ENCODE assay signal across 16 cellular contexts in genomic region chr6:36751833-36752186, GRCh38. TPM values are rescaled to one million over a fixed set of nuclear protein-coding genes. Genes with fewer than 3 reads are reported as not detected.
DNase-seq lines count a peak whose midpoint lies in the region; ATAC-seq and TF ChIP-seq lines count a peak whose summit lies in the region.
"Had no signal": no experiment of that assay in that cellular context is flagged by ENCODE, and none has a peak within 500 bp of the region (broad histone marks: within the 10 kb centered on the region; RNA-seq: fewer than 3 reads in every experiment).

No MANE protein-coding gene starts in this region.

- no peaks in the 10 kb centered on the region for H3K27me3 Mint-ChIP-seq in activated CD4-positive, alpha-beta memory T cell treated with anti-CD3 and anti-CD28 coated beads, Interleukin-2, amount 10 ng/mL, durations not matched to agents 7 days and 5 days
- H3K27me3 Mint-ChIP-seq in activated CD4-positive, alpha-beta memory T cell treated with anti-CD3 and anti-CD28 coated beads for 36 hours: no peaks in the 10 kb centered on the region
- H3K27me3 Mint-ChIP-seq in CD8-positive, alpha-beta memory T cell: no peaks in the 10 kb centered on the region
- H3K27me3 Mint-ChIP-seq: naive thymus-derived CD4-positive, alpha-beta T cell had no signal

- 0 to 53% (median 49%) methylated on average over 1 of the region's 1 CpG for WGBS in spleen, 5 donors
- 0% methylated on average over 1 of the region's 1 CpG for WGBS in smooth muscle cell (ENCODE audit: low lambda C conversion rate)

- CTCF ChIA-PET in activated CD4-positive, alpha-beta memory T cell treated with anti-CD3 and anti-CD28 coated beads, Interleukin-2, amount 10 ng/mL, durations not matched to agents 7 days and 5 days (lab: Charles Lee): interaction anchor here (2.1 to 10.7 kb wide), 2 partner anchors 14 to 135 kb away, joined by 8 to 174 read pairs; no protein-coding TSS in a partner anchor
- CTCF ChIA-PET in activated CD4-positive, alpha-beta memory T cell treated with anti-CD3 and anti-CD28 coated beads for 36 hours (lab: Charles Lee): interaction anchor here (1.1 to 3.3 kb wide), 5 partner anchors 8 to 128 kb away, joined by 3 to 12 read pairs (median 5); no protein-coding TSS in a partner anchor
- CTCF ChIA-PET in CD8-positive, alpha-beta memory T cell (lab: Charles Lee): no interaction called here

- peak overlapping the region; percentile 93 for H3K27ac Mint-ChIP-seq in activated CD4-positive, alpha-beta memory T cell treated with anti-CD3 and anti-CD28 coated beads, Interleukin-2, amount 10 ng/mL, durations not matched to agents 7 days and 5 days
- no peak overlapping the region for H3K27ac Mint-ChIP-seq in activated CD4-positive, alpha-beta memory T cell treated with anti-CD3 and anti-CD28 coated beads for 36 hours
- peak overlapping the region in 3 of 8 donors; percentile 44 to 71 (median 64) for H3K27ac Mint-ChIP-seq in CD8-positive, alpha-beta memory T cell

- POLR2A ChIA-PET in activated CD4-positive, alpha-beta memory T cell treated with anti-CD3 and anti-CD28 coated beads, Interleukin-2, amount 10 ng/mL, durations not matched to agents 7 days and 5 days (lab: Charles Lee): interaction anchor here (0.6 to 1.6 kb wide), 4 partner anchors 16 to 73 kb away, joined by 3 to 4 read pairs (median 3); partner anchors contain the start of gene CDKN1A
- POLR2A ChIA-PET in activated CD4-positive, alpha-beta memory T cell treated with anti-CD3 and anti-CD28 coated beads for 36 hours (lab: Charles Lee): interaction anchor here (1.0 kb wide), 1 partner anchor 73 kb away, joined by 3 read pairs; no protein-coding TSS in a partner anchor
- POLR2A ChIA-PET in CD8-positive, alpha-beta memory T cell (lab: Charles Lee): interaction anchor here (0.5 kb wide), 1 partner anchor 8 kb away, joined by 4 read pairs; no protein-coding TSS in a partner anchor

- H3K4me2 ChIP-seq in smooth muscle cell: no peak overlapping the region

- H3K27me3 ChIP-seq in Peyer's patch (no peaks in the 10 kb centered on the region), duodenal mucosa (ENCODE audit: control insufficient read depth in 1 of 2, insufficient read depth in 2 of 2, low read length in 2 of 2) (no peaks in the 10 kb centered on the region), spleen (replicated peaks in 1 of 7) (no peaks in the 10 kb centered on the region), smooth muscle cell (ENCODE audit: low read depth) (no peaks in the 10 kb centered on the region)
- H3K27me3 ChIP-seq in CD8-positive, alpha-beta memory T cell (ENCODE audit: insufficient read depth, low read length, poor library complexity, severe bottlenecking): no peaks in the 10 kb centered on the region

- H3K9me3 ChIP-seq in Peyer's patch (peaks cover 0 to 3% (median 0%) of the 10 kb centered on the region in 4 donors), duodenal mucosa (ENCODE audit: control insufficient read depth in 1 of 2, low read length in 2 of 2) (no peaks in the 10 kb centered on the region), spleen (peaks cover 0 to 25% (median 18%) of the 10 kb centered on the region in 8 donors), smooth muscle cell (replicated peaks; ENCODE audit: low read depth) (no peaks in the 10 kb centered on the region)
- no peaks in the 10 kb centered on the region for H3K9me3 ChIP-seq in CD8-positive, alpha-beta memory T cell (ENCODE audit: low read length)

- TF ChIP-seq CTCF in Peyer's patch (IDR thresholded peaks at IDR 0.05) (no peak), spleen (IDR thresholded peaks at IDR 0.05 in 8 of 11, conservative IDR thresholded peaks at IDR 0.05 in 3 of 11) (no peak), smooth muscle cell (IDR thresholded peaks at IDR 0.05; ENCODE audit: borderline replicate concordance, insufficient read depth, poor library complexity, severe bottlenecking) (no peak)

- H3K4me3 ChIP-seq in Peyer's patch: no peak overlapping the region
- H3K4me3 ChIP-seq in duodenal mucosa (ENCODE audit: low read depth in 1 of 2, low read length in 2 of 2): no peak overlapping the region
- no peak overlapping the region for H3K4me3 ChIP-seq in spleen
- H3K4me3 ChIP-seq in CD8-positive, alpha-beta memory T cell (ENCODE audit: low read length): no peak overlapping the region
- no peak overlapping the region for H3K4me3 ChIP-seq in smooth muscle cell

- no peaks in the 10 kb centered on the region for H3K79me2 ChIP-seq in smooth muscle cell (ENCODE audit: low read depth)

- no peak for ATAC-seq in HG02884 (IDR thresholded peaks at IDR 0.05; ENCODE audit: unreplicated experiment)
- ATAC-seq: naive thymus-derived CD4-positive, alpha-beta T cell; Right ventricle myocardium inferior had no signal

- H3K9ac ChIP-seq in duodenal mucosa (ENCODE audit: low read depth in 1 of 2, low read length in 2 of 2) (peak overlapping the region; percentile 15 to 39), smooth muscle cell (ENCODE audit: low read depth) (no peak overlapping the region)

- intact Hi-C loops in activated CD4-positive, alpha-beta memory T cell treated with anti-CD3 and anti-CD28 coated beads for 36 hours (cut with micrococcal nuclease): loop anchor here (2.0 to 10.0 kb wide), 2 partner anchors 17 to 453 kb away; no protein-coding TSS in a partner anchor
- intact Hi-C loops in spleen (cut with DNase I; ENCODE audit: low total_unique reads): no loop called here

- H4K20me1 ChIP-seq in smooth muscle cell (ENCODE audit: low read depth): no peaks in the 10 kb centered on the region

- peaks cover 56% of the 10 kb centered on the region for H3K4me1 Mint-ChIP-seq in activated CD4-positive, alpha-beta memory T cell treated with anti-CD3 and anti-CD28 coated beads, Interleukin-2, amount 10 ng/mL, durations not matched to agents 7 days and 5 days
- peaks cover 51% of the 10 kb centered on the region for H3K4me1 Mint-ChIP-seq in activated CD4-positive, alpha-beta memory T cell treated with anti-CD3 and anti-CD28 coated beads for 36 hours (ENCODE audit: low read depth)
- H3K4me1 Mint-ChIP-seq in CD8-positive, alpha-beta memory T cell: peaks cover 34 to 52% (median 47%) of the 10 kb centered on the region in 3 donors

- H3K9me3 Mint-ChIP-seq in activated CD4-positive, alpha-beta memory T cell treated with anti-CD3 and anti-CD28 coated beads, Interleukin-2, amount 10 ng/mL, durations not matched to agents 7 days and 5 days: peaks cover 19% of the 10 kb centered on the region
- peaks cover 16% of the 10 kb centered on the region for H3K9me3 Mint-ChIP-seq in activated CD4-positive, alpha-beta memory T cell treated with anti-CD3 and anti-CD28 coated beads for 36 hours
- H3K9me3 Mint-ChIP-seq in CD8-positive, alpha-beta memory T cell: peaks cover 0 to 5% (median 3%) of the 10 kb centered on the region in 5 donors

- H3K4me3 Mint-ChIP-seq in activated CD4-positive, alpha-beta memory T cell treated with anti-CD3 and anti-CD28 coated beads, Interleukin-2, amount 10 ng/mL, durations not matched to agents 7 days and 5 days: no peak overlapping the region
- no peak overlapping the region for H3K4me3 Mint-ChIP-seq in activated CD4-positive, alpha-beta memory T cell treated with anti-CD3 and anti-CD28 coated beads for 36 hours
- H3K4me3 Mint-ChIP-seq in CD8-positive, alpha-beta memory T cell: no peak overlapping the region

- H2AFZ ChIP-seq in smooth muscle cell (ENCODE audit: low read depth): no peak overlapping the region

- peak overlapping the region; percentile 59 to 94 (median 80) for H3K27ac ChIP-seq in Peyer's patch
- H3K27ac ChIP-seq in duodenal mucosa (ENCODE audit: low read depth, low read length): peak overlapping the region; percentile 46
- H3K27ac ChIP-seq in spleen: peak overlapping the region in 5 of 8 donors; percentile 20 to 82 (median 73)
- H3K27ac ChIP-seq in CD8-positive, alpha-beta memory T cell (ENCODE audit: low read depth, low read length): no peak overlapping the region
- no peak overlapping the region for H3K27ac ChIP-seq in smooth muscle cell (ENCODE audit: low read depth)

- H3K4me1 ChIP-seq in Peyer's patch: peaks cover 10 to 36% (median 27%) of the 10 kb centered on the region in 4 donors
- H3K4me1 ChIP-seq in duodenal mucosa (ENCODE audit: control insufficient read depth in 1 of 2, insufficient read depth in 2 of 2, low read length in 2 of 2): peaks cover 52 to 55% of the 10 kb centered on the region in 2 donors
- peaks cover 46 to 62% (median 54%) of the 10 kb centered on the region in 6 donors for H3K4me1 ChIP-seq in spleen
- H3K4me1 ChIP-seq in CD8-positive, alpha-beta memory T cell (ENCODE audit: insufficient read depth, low read length): peaks cover 43% of the 10 kb centered on the region
- no peaks in the 10 kb centered on the region for H3K4me1 ChIP-seq in smooth muscle cell (ENCODE audit: low read depth)

- H3F3A ChIP-seq in smooth muscle cell (ENCODE audit: low read depth): no peaks in the 10 kb centered on the region

- DNase-seq in activated CD4-positive, alpha-beta memory T cell treated with anti-CD3 and anti-CD28 coated beads, Interleukin-2, amount 10 ng/mL, durations not matched to agents 7 days and 5 days: no peak
- DNase-seq in activated CD4-positive, alpha-beta memory T cell treated with anti-CD3 and anti-CD28 coated beads for 36 hours: no peak
- DNase-seq in Peyer's patch: no peak
- no peak for DNase-seq in spleen
- DNase-seq in CD8-positive, alpha-beta memory T cell: no peak
- DNase-seq in smooth muscle cell (lab: John Stamatoyannopoulos, UW; ENCODE audit: unreplicated experiment): no peak
- DNase-seq: ACHN; activated CD4-positive, alpha-beta T cell treated with anti-CD3 and anti-CD28 coated beads for 1 hour; aorta; GOT3; naive thymus-derived CD4-positive, alpha-beta T cell had no signal

- TF ChIP-seq POLR2A in Peyer's patch (IDR thresholded peaks at IDR 0.05): peak in 1 of 2 donors; percentile 15
- TF ChIP-seq POLR2A in spleen (IDR thresholded peaks at IDR 0.05): no peak

- H3K36me3 Mint-ChIP-seq in activated CD4-positive, alpha-beta memory T cell treated with anti-CD3 and anti-CD28 coated beads, Interleukin-2, amount 10 ng/mL, durations not matched to agents 7 days and 5 days (ENCODE audit: low read depth): peaks cover 22% of the 10 kb centered on the region
- peaks cover 3% of the 10 kb centered on the region for H3K36me3 Mint-ChIP-seq in activated CD4-positive, alpha-beta memory T cell treated with anti-CD3 and anti-CD28 coated beads for 36 hours
- H3K36me3 Mint-ChIP-seq in CD8-positive, alpha-beta memory T cell: peaks cover 0 to 7% (median 0%) of the 10 kb centered on the region in 3 donors

- no peaks in the 10 kb centered on the region for H3K36me3 ChIP-seq in Peyer's patch
- no peaks in the 10 kb centered on the region for H3K36me3 ChIP-seq in duodenal mucosa (ENCODE audit: control insufficient read depth in 1 of 2, insufficient read depth in 2 of 2, low read length in 2 of 2)
- peaks cover 0 to 12% (median 0%) of the 10 kb centered on the region in 6 donors for H3K36me3 ChIP-seq in spleen
- H3K36me3 ChIP-seq in CD8-positive, alpha-beta memory T cell (ENCODE audit: insufficient read depth, low read length): no peaks in the 10 kb centered on the region
- no peaks in the 10 kb centered on the region for H3K36me3 ChIP-seq in smooth muscle cell (ENCODE audit: low read depth)

RNA-seq across cellular contexts. Expression of gene RAB44, which starts 54.2 kb away (rescaled TPM):
- under 1 TPM; 0.15 to 0.25 TPM for total RNA-seq in activated CD4-positive, alpha-beta memory T cell treated with anti-CD3 and anti-CD28 coated beads, Interleukin-2, amount 10 ng/mL, durations not matched to agents 7 days and 5 days
- total RNA-seq in activated CD4-positive, alpha-beta memory T cell treated with anti-CD3 and anti-CD28 coated beads for 36 hours: under 1 TPM; 0.05 TPM
- total RNA-seq in Peyer's patch: 1 to 10 TPM in 2 of 4 donors, under 1 TPM in 2; 0.47 to 3.3 (median 0.80) TPM
- total RNA-seq in spleen: 1 to 10 TPM in 5 of 7 donors, under 1 TPM in 2; 0.54 to 3.5 (median 1.3) TPM
- under 1 TPM; 0.06 to 0.26 (median 0.24) TPM for polyA plus RNA-seq in spleen
- total RNA-seq in CD8-positive, alpha-beta memory T cell: not detected
- polyA plus RNA-seq in CD8-positive, alpha-beta memory T cell: not detected
- not detected in 2 replicates for total RNA-seq in smooth muscle cell
- 0.03 and 0.17 TPM in 2 replicates for polyA plus RNA-seq in smooth muscle cell
- total RNA-seq: chondrocyte, pulmonary artery endothelial cell had no signal
- polyA plus RNA-seq: aorta; naive thymus-derived CD4-positive, alpha-beta T cell had no signal

Comparison
In these comparisons a context has a peak if more than half of its experiments do, and no peak if none do; other contexts are left out.
1. H3K27ac ChIP-seq: peak in Peyer's patch (4 of 4), duodenal mucosa (single experiment) and spleen (5 of 8); none in CD8-positive, alpha-beta memory T cell (single experiment) and smooth muscle cell (single experiment).